Comparison of ENCODE assay signal across 9 cellular contexts in the genomic region with DNA sequence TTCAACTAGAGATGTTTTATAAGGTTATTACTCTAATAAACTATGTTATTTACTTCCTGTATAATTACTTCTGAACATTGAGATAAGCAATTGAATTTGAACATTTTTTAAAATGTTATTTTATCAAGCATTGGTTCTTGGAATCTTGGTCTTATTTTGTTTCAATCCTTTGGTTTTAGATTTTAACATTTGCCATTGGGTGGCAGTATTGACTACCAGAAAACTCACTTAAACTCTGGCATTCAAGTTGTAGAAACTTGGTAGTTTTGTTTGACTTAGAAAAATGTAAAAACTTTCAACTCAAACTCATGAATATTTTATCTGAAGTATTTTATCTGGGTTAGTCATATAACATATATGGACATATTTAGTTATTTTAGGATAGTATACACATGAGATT. TPM values are rescaled to one million over a fixed set of nuclear protein-coding genes. Genes with fewer than 3 reads are reported as not detected.
DNase-seq lines count a peak whose midpoint lies in the region; ATAC-seq, FAIRE-seq and TF ChIP-seq lines count a peak whose summit lies in the region.
"Had no signal": no experiment of that assay in that cellular context is flagged by ENCODE, and none has a peak within 500 bp of the region (broad histone marks: within the 10 kb centered on the region; RNA-seq: fewer than 3 reads in every experiment).

No MANE protein-coding gene starts in this region.

- no peak overlapping the region for H3K9ac ChIP-seq in HepG2 (ENCODE audit: insufficient read depth, low read depth, low read length)

- no peaks in the 10 kb centered on the region for H3K4me1 ChIP-seq in HepG2 (ENCODE audit: insufficient read depth, low read length)
- H3K4me1 ChIP-seq in CD8-positive, alpha-beta T cell (ENCODE audit: insufficient read depth, low read length): no peaks in the 10 kb centered on the region

- peak; percentile 1 to 2 for DNase-seq in AML-193 (lab: John Stamatoyannopoulos, UW)
- peak; percentile 26 for DNase-seq in HFFc6
- no peak for DNase-seq in HepG2 (ENCODE audit: low spot score)
- no peak for DNase-seq in effector CD4-positive, alpha-beta T cell
- DNase-seq in urothelium cell line (ENCODE audit: low spot score): no peak
- DNase-seq in CD8-positive, alpha-beta T cell: no peak
- no peak for DNase-seq in stimulated activated CD4-positive, alpha-beta T cell treated with anti-CD3 and anti-CD28 coated beads, Interleukin-12 subunit alpha, Interleukin-12 subunit beta, amount 100 ng/mL, for 4 hours
- DNase-seq: NCI-H1436 treated with DMSO at 0.1 percent for 48 hours had no signal

- no peaks in the 10 kb centered on the region for H4K20me1 ChIP-seq in HepG2 (ENCODE audit: insufficient read depth, low read length)

- POLR2A ChIA-PET in HepG2 (lab: Yijun Ruan, JAX): no interaction called here
- POLR2A ChIA-PET in CD8-positive, alpha-beta T cell (lab: Charles Lee): no interaction called here

- no peak for TF ChIP-seq RAD21 in HepG2 (CRISPR knock-in tag; IDR thresholded peaks at IDR 0.05)

- no TSS peak for BruUV-seq in HepG2 (replicated peaks; lab: Mats Ljungman, UMichigan)

- H2AFZ ChIP-seq in HepG2 (ENCODE audit: low read length): no peak overlapping the region

- in situ Hi-C loops in HepG2 (cut with HindIII; ENCODE audit: extremely low pct_ligation_motif_present, low pct_unique_long_range_greater_than_20kb): loop anchor here (10.0 to 25.0 kb wide), 2 partner anchors 274 to 829 kb away; no protein-coding TSS in a partner anchor

- no peak overlapping the region for H3K27ac Mint-ChIP-seq in HFFc6
- no peak overlapping the region for H3K27ac Mint-ChIP-seq in brain
- H3K27ac Mint-ChIP-seq in CD8-positive, alpha-beta T cell: no peak overlapping the region

- H3K36me3 Mint-ChIP-seq in HFFc6 (ENCODE audit: low read depth) (no peaks in the 10 kb centered on the region), brain (peaks cover 57% of the 10 kb centered on the region)
- H3K36me3 Mint-ChIP-seq in CD8-positive, alpha-beta T cell: no peaks in the 10 kb centered on the region

- no peaks in the 10 kb centered on the region for H3K9me3 Mint-ChIP-seq in HFFc6
- peaks cover 11 to 28% (median 19%) of the 10 kb centered on the region in 5 experiments for H3K9me3 Mint-ChIP-seq in brain
- H3K9me3 Mint-ChIP-seq in CD8-positive, alpha-beta T cell: peaks cover 5% of the 10 kb centered on the region

- H3K4me2 ChIP-seq in HepG2 (ENCODE audit: low read depth, low read length): no peak overlapping the region

- H3K4me3 Mint-ChIP-seq in HFFc6: no peak overlapping the region
- H3K4me3 Mint-ChIP-seq in brain: no peak overlapping the region
- H3K4me3 Mint-ChIP-seq in CD8-positive, alpha-beta T cell: no peak overlapping the region

- TF ChIP-seq EP300 in HepG2 (IDR thresholded peaks at IDR 0.05; ENCODE audit: low read depth in 2 of 2, low read length in 2 of 2) (no peak), HepG2 (CRISPR knock-in tag; IDR thresholded peaks at IDR 0.05; ENCODE audit: borderline replicate concordance) (no peak)

- CTCF ChIA-PET in HepG2 (lab: Yijun Ruan, JAX; ENCODE audit: low intra/inter-chr PET ratio, low total read pairs): interaction anchor here (0.8 kb wide), 1 partner anchor 276 kb away, joined by 3 read pairs; no protein-coding TSS in a partner anchor
- CTCF ChIA-PET in CD8-positive, alpha-beta T cell (lab: Charles Lee): no interaction called here

- no peaks in the 10 kb centered on the region for H3K9me3 ChIP-seq in HepG2 (ENCODE audit: low read length)
- no peaks in the 10 kb centered on the region for H3K9me3 ChIP-seq in CD8-positive, alpha-beta T cell (ENCODE audit: low read length)

- TF ChIP-seq CTCF in HFFc6 (IDR thresholded peaks at IDR 0.05): peak; percentile 74
- TF ChIP-seq CTCF in brain (conservative IDR thresholded peaks at IDR 0.05): peak; percentile 36 to 64
- peak; percentile 33 for TF ChIP-seq CTCF in HepG2 (CRISPR knock-in tag; IDR thresholded peaks at IDR 0.05)
- no peak for TF ChIP-seq CTCF in CD8-positive, alpha-beta T cell (IDR thresholded peaks at IDR 0.05)

- H3K27ac ChIP-seq in HepG2 (ENCODE audit: extremely low read length, insufficient read depth, low read length): no peak overlapping the region
- no peak overlapping the region for H3K27ac ChIP-seq in CD8-positive, alpha-beta T cell (ENCODE audit: low read depth, low read length)

- no peaks in the 10 kb centered on the region for H3K79me2 ChIP-seq in HepG2 (ENCODE audit: insufficient read depth, low read length)

- TF ChIP-seq POLR2A in HepG2 (IDR thresholded peaks at IDR 0.05; ENCODE audit: insufficient read depth in 1 of 2, low read depth in 2 of 2, low read length in 2 of 2): no peak

- FAIRE-seq in HepG2 (lab: Jason Lieb, UNC) (no peak), urothelium cell line (lab: Jason Lieb, UNC) (no peak)

- ATAC-seq in HepG2: no peak
- no peak for ATAC-seq in CD8-positive, alpha-beta T cell

- H3K4me3 ChIP-seq in HepG2 (replicated peaks in 1 of 3; ENCODE audit: insufficient read depth in 1 of 3, low read depth in 2 of 3, low read length in 3 of 3): no peak overlapping the region
- H3K4me3 ChIP-seq in CD8-positive, alpha-beta T cell (ENCODE audit: low read depth, low read length): no peak overlapping the region

- no peaks in the 10 kb centered on the region for H3K27me3 ChIP-seq in HepG2 (ENCODE audit: control insufficient read depth in 1 of 2, insufficient read depth in 2 of 2, low read length in 2 of 2)
- no peaks in the 10 kb centered on the region for H3K27me3 ChIP-seq in CD8-positive, alpha-beta T cell (ENCODE audit: insufficient read depth, low read length)

- intact Hi-C loops in HepG2 (cut with micrococcal nuclease; ENCODE audit: unreplicated experiment): no loop called here
- intact Hi-C loops in CD8-positive, alpha-beta T cell (cut with DNase I, micrococcal nuclease): no loop called here

- no peaks in the 10 kb centered on the region for H3K4me1 Mint-ChIP-seq in HFFc6 (ENCODE audit: low read depth)
- no peaks in the 10 kb centered on the region for H3K4me1 Mint-ChIP-seq in brain
- H3K4me1 Mint-ChIP-seq in CD8-positive, alpha-beta T cell (ENCODE audit: low read depth): no peaks in the 10 kb centered on the region

- H3K27me3 Mint-ChIP-seq in HFFc6 (ENCODE audit: insufficient read depth): peaks cover 5% of the 10 kb centered on the region
- peaks cover 3% of the 10 kb centered on the region for H3K27me3 Mint-ChIP-seq in brain
- H3K27me3 Mint-ChIP-seq in CD8-positive, alpha-beta T cell (ENCODE audit: low read depth): peaks cover 9% of the 10 kb centered on the region

- no peaks in the 10 kb centered on the region for H3K36me3 ChIP-seq in HepG2 (replicated peaks in 1 of 2; ENCODE audit: control insufficient read depth in 1 of 2, insufficient read depth in 2 of 2, low read length in 2 of 2)
- no peaks in the 10 kb centered on the region for H3K36me3 ChIP-seq in CD8-positive, alpha-beta T cell (ENCODE audit: insufficient read depth, low read length)

TF ChIP-seq in HepG2, 621 proteins besides CTCF, POLR2A, EP300 and RAD21:
- TF ChIP-seq SRF (IDR thresholded peaks at IDR 0.05; ENCODE audit: low read depth, low read length) (no peak), ATRX (CRISPR knock-in tag; IDR thresholded peaks at IDR 0.05; ENCODE audit: borderline replicate concordance) (no peak), ESRRA (CRISPR knock-in tag; IDR thresholded peaks at IDR 0.05; ENCODE audit: low read depth) (no peak), STAG1 (CRISPR knock-in tag; IDR thresholded peaks at IDR 0.05) (peak; percentile 35; the same call in 1 of the 2 replicates)

RNA-seq across cellular contexts. Expression of a gene that starts 48.1 kb away (rescaled TPM):
- total RNA-seq in HFFc6 (2021; fragmentation: NEBNext Ultra II Directional; extraction: Animal tissue kit (Norgen Biotek cat#: 25700)): under 1 TPM in 3 of 6 experiments, not detected in 3; 0.08 to 0.23 (median 0.09) TPM
- polyA plus RNA-seq in brain (ENCODE audit: insufficient read depth, low read depth, low replicate concordance) (3.9 TPM), HepG2 (2011; rRNA removed) (0.01 TPM in 1 of 2 replicates, not detected in the other)
- 0.04 TPM in 1 of 2 replicates, not detected in the other for total RNA-seq in HepG2 (2016; rRNA removed; fragmentation: Illumina TruSeq; extraction: Trizol)
- 0.20 TPM in 1 of 2 replicates, not detected in the other for total RNA-seq in HepG2 (2016; cell fraction: cytosol; rRNA removed; fragmentation: Illumina TruSeq; extraction: Trizol; ENCODE audit: low read depth)
- not detected in 2 replicates for total RNA-seq in HepG2 (2016; cell fraction: insoluble cytoplasmic fraction; rRNA removed; fragmentation: Illumina TruSeq; extraction: Trizol)
- total RNA-seq in HepG2 (2016; cell fraction: membrane; rRNA removed; fragmentation: Illumina TruSeq; extraction: Trizol): 0.14 and 0.22 TPM in 2 replicates
- not detected in 2 replicates for total RNA-seq in HepG2 (2016; cell fraction: nucleus; rRNA removed; fragmentation: Illumina TruSeq; extraction: Trizol)
- polyA plus RNA-seq in HepG2 (2011; cell fraction: cytosol; rRNA removed): 0.03 TPM in 1 of 2 replicates, not detected in the other
- polyA plus RNA-seq in HepG2 (2011; cell fraction: nucleus; rRNA removed): not detected in 2 replicates
- 0.12 TPM in 1 of 2 replicates, not detected in the other for polyA plus RNA-seq in HepG2 (2012)
- 0.10 TPM in 1 of 2 replicates, not detected in the other for polyA plus RNA-seq in HepG2 (2016; cell fraction: cytosol; fragmentation: Illumina TruSeq; extraction: Trizol; ENCODE audit: low read depth)
- polyA plus RNA-seq in HepG2 (2016; cell fraction: insoluble cytoplasmic fraction; fragmentation: Illumina TruSeq; extraction: Trizol; ENCODE audit: low read depth): not detected in 2 replicates
- not detected in 2 replicates for polyA plus RNA-seq in HepG2 (2016; cell fraction: membrane; fragmentation: Illumina TruSeq; extraction: Trizol; ENCODE audit: low read depth)
- not detected in 2 replicates for polyA plus RNA-seq in HepG2 (2016; cell fraction: nucleus; fragmentation: Illumina TruSeq; extraction: Trizol; ENCODE audit: insufficient read depth, low read depth)
- 0.02 TPM in 1 of 2 replicates, not detected in the other for polyA minus RNA-seq in HepG2 (2011; rRNA and poly(A)+ RNA removed; ENCODE audit: low replicate concordance)
- polyA minus RNA-seq in HepG2 (2011; cell fraction: cytosol; rRNA and poly(A)+ RNA removed): not detected in 2 replicates
- 0.37 and 1.2 TPM in 2 replicates for polyA minus RNA-seq in HepG2 (2011; cell fraction: nucleus; rRNA and poly(A)+ RNA removed)
- not detected for total RNA-seq in CD8-positive, alpha-beta T cell

Comparison
In these comparisons a context has a peak if more than half of its experiments do, and no peak if none do; other contexts are left out.
1. DNase-seq: peak in AML-193 (2 of 2) and HFFc6 (single experiment); none in HepG2 (single experiment), effector CD4-positive, alpha-beta T cell (single experiment), urothelium cell line (single experiment), CD8-positive, alpha-beta T cell (0 of 7) and stimulated activated CD4-positive, alpha-beta T cell treated with anti-CD3 and anti-CD28 coated beads, Interleukin-12 subunit alpha, Interleukin-12 subunit beta, amount 100 ng/mL, for 4 hours (single experiment).